In genomic region chr18:30889582-30890301, GRCh38 we compare ENCODE assay signal across 1 cellular context.
TF ChIP-seq lines count a peak whose summit lies in the region.

No MANE protein-coding gene starts in this region.

TF ChIP-seq in GM12878, 131 proteins besides CTCF, POLR2A, EP300 and RAD21 (continued from another document):
- TF ChIP-seq ZBTB11 (CRISPR knock-in tag; IDR thresholded peaks at IDR 0.05) (no peak), FOS (IDR thresholded peaks at IDR 0.05; ENCODE audit: borderline replicate concordance, extremely low read depth, insufficient read length) (no peak), PAX5 (IDR thresholded peaks at IDR 0.05; ENCODE audit: borderline replicate concordance, low read depth, low read length) (no peak), CHD4 (IDR thresholded peaks at IDR 0.05) (no peak), TCF3 (IDR thresholded peaks at IDR 0.05; ENCODE audit: borderline replicate concordance, insufficient read depth, low read depth, low read length) (no peak), LARP7 (IDR thresholded peaks at IDR 0.05) (no peak), JUNB (IDR thresholded peaks at IDR 0.05) (no peak), RELB (IDR thresholded peaks at IDR 0.05; ENCODE audit: low read depth) (no peak), BCL3 (IDR thresholded peaks at IDR 0.05; ENCODE audit: borderline replicate concordance, insufficient read depth, low read depth, low read length, poor library complexity, severe bottlenecking) (no peak), IKZF1 (conservative IDR thresholded peaks at IDR 0.05) (no peak)
